In the genomic region with DNA sequence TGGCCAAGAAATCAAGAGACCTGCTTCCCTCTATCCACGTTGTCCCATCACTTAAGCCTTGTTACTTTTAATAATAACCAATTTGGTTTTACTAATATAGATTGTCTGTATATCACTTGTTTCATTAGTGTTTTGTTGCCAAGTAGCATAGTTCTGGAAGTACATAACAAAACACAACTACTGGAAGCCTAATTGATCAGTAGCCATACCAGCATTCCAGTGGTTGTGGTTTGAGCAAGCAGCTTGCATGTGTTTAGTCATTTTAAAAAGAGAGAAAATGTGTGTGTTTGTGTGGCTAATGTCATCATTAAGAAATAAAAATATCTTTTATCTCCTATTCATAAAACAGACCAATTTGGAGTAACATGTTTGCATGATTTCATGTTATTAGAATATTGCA, we compare ENCODE assay signal across 17 cellular contexts.
DNase-seq lines count a peak whose midpoint lies in the region; ATAC-seq and TF ChIP-seq lines count a peak whose summit lies in the region.
"Had no signal": no experiment of that assay in that cellular context is flagged by ENCODE, and none has a peak within 500 bp of the region (broad histone marks: within the 10 kb centered on the region; RNA-seq: fewer than 3 reads in every experiment).

No MANE protein-coding gene starts in this region.

- H2BK5ac ChIP-seq in IMR-90 (ENCODE audit: low read depth, low read length, poor library complexity, severe bottlenecking): no peak overlapping the region

- CTCF ChIA-PET in IMR-90 (lab: Yijun Ruan, JAX): no interaction called here

- TF ChIP-seq RAD21 in IMR-90 (IDR thresholded peaks at IDR 0.05; ENCODE audit: low read length): no peak

- TF ChIP-seq CTCF in AG09309 (IDR thresholded peaks at IDR 0.05; ENCODE audit: control insufficient read depth, insufficient read depth, low read depth, low read length, missing control alignments) (no peak), IMR-90 (conservative IDR thresholded peaks at IDR 0.05; ENCODE audit: low read depth, low read length) (no peak), choroid plexus epithelial cell (conservative IDR thresholded peaks at IDR 0.05; ENCODE audit: low read depth, low read length) (no peak), type B pancreatic cell (conservative IDR thresholded peaks at IDR 0.05) (no peak), osteocyte (IDR thresholded peaks at IDR 0.05) (no peak)

- H2AK9ac ChIP-seq in IMR-90 (replicated peaks; ENCODE audit: low read depth, low read length, poor library complexity): no peak overlapping the region

- H2BK120ac ChIP-seq in IMR-90 (ENCODE audit: low read depth, low read length): no peak overlapping the region

- no peak overlapping the region for H3K4me2 ChIP-seq in IMR-90 (ENCODE audit: low read depth, low read length)

- H3K4me1 ChIP-seq in IMR-90 (ENCODE audit: control insufficient read depth, insufficient read depth, low read length): no peaks in the 10 kb centered on the region
- H3K4me1 ChIP-seq: lower lobe of right lung, SJCRH30, testis had no signal

- H3K56ac ChIP-seq in IMR-90 (ENCODE audit: extremely low read depth, insufficient read depth, low read length): no peak overlapping the region

- no peak overlapping the region for H3K14ac ChIP-seq in IMR-90 (replicated peaks; ENCODE audit: low read depth, low read length)

- H3K4me3 ChIP-seq in AG09309 (ENCODE audit: control insufficient read depth, low read depth, low read length): no peak overlapping the region
- no peak overlapping the region for H3K4me3 ChIP-seq in IMR-90 (ENCODE audit: insufficient read depth, low read depth, low read length)
- H3K4me3 ChIP-seq in choroid plexus epithelial cell (ENCODE audit: low read depth, low read length): no peak overlapping the region
- H3K4me3 ChIP-seq: lower lobe of right lung, SJCRH30, testis had no signal

- no CpG with 5 or more reads among the region's 1 CpG for WGBS in IMR-90 (ENCODE audit: extremely low coverage in 2 of 2, insufficient read length in 1 of 2), 2 experiments

- no peak overlapping the region for H2AK5ac ChIP-seq in IMR-90 (ENCODE audit: low read depth, low read length)

- no peaks in the 10 kb centered on the region for H3K27me3 Mint-ChIP-seq in type B pancreatic cell
- H3K27me3 Mint-ChIP-seq in osteocyte (ENCODE audit: unreplicated experiment): no peaks in the 10 kb centered on the region

- H3K27ac Mint-ChIP-seq in type B pancreatic cell (no peak overlapping the region), osteocyte (ENCODE audit: unreplicated experiment) (no peak overlapping the region)
- H3K27ac Mint-ChIP-seq: activated naive CD8-positive, alpha-beta T cell treated with anti-CD3 and anti-CD28 coated beads, Interleukin-2, amount 10 ng/mL, durations not matched to agents 7 days and 5 days; nephron had no signal

- H3K27me3 ChIP-seq in IMR-90 (ENCODE audit: control insufficient read depth, insufficient read depth, low read length): no peaks in the 10 kb centered on the region
- H3K27me3 ChIP-seq: SJCRH30, testis had no signal

- POLR2A ChIA-PET in IMR-90 (lab: Charles Lee; ENCODE audit: unreplicated experiment): no interaction called here

- H3K9me3 Mint-ChIP-seq in type B pancreatic cell (no peaks in the 10 kb centered on the region), osteocyte (ENCODE audit: unreplicated experiment) (no peaks in the 10 kb centered on the region)
- H3K9me3 Mint-ChIP-seq: activated naive CD8-positive, alpha-beta T cell treated with anti-CD3 and anti-CD28 coated beads, Interleukin-2, amount 10 ng/mL, durations not matched to agents 7 days and 5 days; nephron had no signal

- no peaks in the 10 kb centered on the region; the same call in 1 of the 2 replicates for H3K9me1 ChIP-seq in IMR-90 (ENCODE audit: insufficient read depth, low read length)

- no peaks in the 10 kb centered on the region; the same call in 1 of the 2 replicates for H4K20me1 ChIP-seq in IMR-90 (ENCODE audit: insufficient read depth, low read length)

- H3K4me3 Mint-ChIP-seq in type B pancreatic cell: no peak overlapping the region
- H3K4me3 Mint-ChIP-seq in osteocyte (ENCODE audit: unreplicated experiment): no peak overlapping the region
- H3K4me3 Mint-ChIP-seq: activated naive CD8-positive, alpha-beta T cell treated with anti-CD3 and anti-CD28 coated beads, Interleukin-2, amount 10 ng/mL, durations not matched to agents 7 days and 5 days; nephron had no signal

- peaks cover 3 to 8% of the 10 kb centered on the region in 2 experiments; a peak in 2 of 4 replicates for H3K79me1 ChIP-seq in IMR-90 (ENCODE audit: low read depth in 1 of 2, low read length in 2 of 2)

- no peak overlapping the region for H2AFZ ChIP-seq in IMR-90 (replicated peaks; ENCODE audit: low read length, poor library complexity)

- dilution Hi-C loops in IMR-90 (cut with HindIII; ENCODE audit: low sequenced_read_pairs, unreplicated experiment): no loop called here

- BruUV-seq in IMR-90 (replicated peaks; lab: Mats Ljungman, UMichigan): no TSS peak

- no peaks in the 10 kb centered on the region for H3K9me3 ChIP-seq in IMR-90 (ENCODE audit: control insufficient read depth, insufficient read depth, low read length)
- H3K9me3 ChIP-seq: lower lobe of right lung, SJCRH30, testis had no signal

- peaks cover 4% of the 10 kb centered on the region for H3K36me3 Mint-ChIP-seq in type B pancreatic cell
- H3K36me3 Mint-ChIP-seq in osteocyte (ENCODE audit: unreplicated experiment): no peaks in the 10 kb centered on the region
- H3K36me3 Mint-ChIP-seq: activated naive CD8-positive, alpha-beta T cell treated with anti-CD3 and anti-CD28 coated beads, Interleukin-2, amount 10 ng/mL, durations not matched to agents 7 days and 5 days had no signal

- peak; percentile 65; the same call in 1 of the 2 replicates for ATAC-seq in IMR-90 (ENCODE audit: low read depth)
- no peak for ATAC-seq in HG03432 (IDR thresholded peaks at IDR 0.05; ENCODE audit: unreplicated experiment)
- no peak for ATAC-seq in left colon
- ATAC-seq: lower lobe of right lung had no signal

- no peak overlapping the region for H3K18ac ChIP-seq in IMR-90 (ENCODE audit: low read depth, low read length)

- H3K4ac ChIP-seq in IMR-90 (ENCODE audit: low read depth, low read length): no peak overlapping the region

- H3K27ac ChIP-seq in IMR-90 (ENCODE audit: insufficient read depth, low read length): no peak overlapping the region
- H3K27ac ChIP-seq: lower lobe of right lung, SJCRH30, testis had no signal

- in situ Hi-C loops in IMR-90 (cut with MboI; ENCODE audit: low sequenced_read_pairs): no loop called here

- H4K5ac ChIP-seq in IMR-90 (ENCODE audit: low read depth, low read length): no peak overlapping the region

- H3K36me3 ChIP-seq in IMR-90 (ENCODE audit: control insufficient read depth, insufficient read depth, low read length): no peaks in the 10 kb centered on the region
- H3K36me3 ChIP-seq: lower lobe of right lung, SJCRH30 had no signal

- H2BK20ac ChIP-seq in IMR-90 (ENCODE audit: low read depth, low read length): no peak overlapping the region

- no peak overlapping the region for H3K23ac ChIP-seq in IMR-90 (ENCODE audit: low read depth, low read length)

- intact Hi-C loops in IMR-90 (cut with micrococcal nuclease) (loop anchor here (10.0 kb wide), 1 partner anchor 70 kb away; a partner anchor contains a TSS), left colon (cut with DNase I, micrococcal nuclease) (no loop called here)

- no peak overlapping the region for H4K8ac ChIP-seq in IMR-90 (ENCODE audit: low read depth in 2 of 2, low read length in 2 of 2)

- DNase-seq in AG09309 (ENCODE audit: low read depth) (peak; percentile 55), IMR-90 (peak; percentile 77), choroid plexus epithelial cell (ENCODE audit: low read depth) (peak; percentile 91), kidney tubule cell (ENCODE audit: low spot score) (peak; percentile 83), type B pancreatic cell (ENCODE audit: extremely low spot score, unreplicated experiment) (no peak), osteocyte (ENCODE audit: extremely low spot score, unreplicated experiment) (no peak), left colon (no peak)
- DNase-seq: activated CD4-positive, alpha-beta T cell treated with anti-CD3 and anti-CD28 coated beads for 48 hours; activated naive CD8-positive, alpha-beta T cell treated with anti-CD3 and anti-CD28 coated beads, Interleukin-2, amount 10 ng/mL, durations not matched to agents 7 days and 5 days; activated T-cell treated with anti-CD3 and anti-CD28 coated beads, Interleukin-2, amount 50 U/mL, for 1 hour; AML-193; lower lobe of right lung; SJCRH30; stimulated activated CD4-positive, alpha-beta T cell treated with anti-CD3 and anti-CD28 coated beads, Interleukin-1b, Interleukin-23, amount 100 ng/mL, for 48 hours; testis had no signal

- no peak overlapping the region for H4K91ac ChIP-seq in IMR-90 (ENCODE audit: insufficient read depth, low read depth, low read length)

- H3K4me1 Mint-ChIP-seq in type B pancreatic cell (ENCODE audit: unreplicated experiment) (peaks cover 11% of the 10 kb centered on the region), osteocyte (ENCODE audit: unreplicated experiment) (peaks cover 6% of the 10 kb centered on the region)
- H3K4me1 Mint-ChIP-seq: activated naive CD8-positive, alpha-beta T cell treated with anti-CD3 and anti-CD28 coated beads, Interleukin-2, amount 10 ng/mL, durations not matched to agents 7 days and 5 days; nephron had no signal

- no peak for TF ChIP-seq POLR2A in IMR-90 (IDR thresholded peaks at IDR 0.05; ENCODE audit: low read depth, low read length)

- no peak overlapping the region for H2BK15ac ChIP-seq in IMR-90 (ENCODE audit: low read depth, low read length)

- no peak overlapping the region for H3K9ac ChIP-seq in IMR-90 (ENCODE audit: low read depth, low read length)

TF ChIP-seq in IMR-90, 13 proteins besides CTCF, POLR2A, EP300 and RAD21 (continues in another document):
- TF ChIP-seq SMC3 (IDR thresholded peaks at IDR 0.05; ENCODE audit: low read depth, low read length) (no peak), MAZ (IDR thresholded peaks at IDR 0.05; ENCODE audit: borderline replicate concordance, low read depth, low read length) (no peak), BHLHE40 (IDR thresholded peaks at IDR 0.05; ENCODE audit: low read depth, low read length) (no peak), MXI1 (IDR thresholded peaks at IDR 0.05; ENCODE audit: borderline replicate concordance, low read depth, low read length) (no peak), RCOR1 (IDR thresholded peaks at IDR 0.05; ENCODE audit: insufficient replicate concordance, low read length) (no peak), CEBPB (IDR thresholded peaks at IDR 0.05; ENCODE audit: low read depth, low read length) (no peak)
- TF ChIP-seq, protein P1, sequence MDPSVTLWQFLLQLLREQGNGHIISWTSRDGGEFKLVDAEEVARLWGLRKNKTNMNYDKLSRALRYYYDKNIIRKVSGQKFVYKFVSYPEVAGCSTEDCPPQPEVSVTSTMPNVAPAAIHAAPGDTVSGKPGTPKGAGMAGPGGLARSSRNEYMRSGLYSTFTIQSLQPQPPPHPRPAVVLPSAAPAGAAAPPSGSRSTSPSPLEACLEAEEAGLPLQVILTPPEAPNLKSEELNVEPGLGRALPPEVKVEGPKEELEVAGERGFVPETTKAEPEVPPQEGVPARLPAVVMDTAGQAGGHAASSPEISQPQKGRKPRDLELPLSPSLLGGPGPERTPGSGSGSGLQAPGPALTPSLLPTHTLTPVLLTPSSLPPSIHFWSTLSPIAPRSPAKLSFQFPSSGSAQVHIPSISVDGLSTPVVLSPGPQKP (IDR thresholded peaks at IDR 0.05; ENCODE audit: borderline replicate concordance, low read depth, low read length): no peak

Comparison
In these comparisons a context has a peak if more than half of its experiments do, and no peak if none do; other contexts are left out.
1. DNase-seq: peak in AG09309 (single experiment), IMR-90 (single experiment), choroid plexus epithelial cell (single experiment) and kidney tubule cell (single experiment); none in type B pancreatic cell (single experiment), osteocyte (single experiment) and left colon (0 of 2).